ENCODE assay signal across 22 cellular contexts in the genomic region with DNA sequence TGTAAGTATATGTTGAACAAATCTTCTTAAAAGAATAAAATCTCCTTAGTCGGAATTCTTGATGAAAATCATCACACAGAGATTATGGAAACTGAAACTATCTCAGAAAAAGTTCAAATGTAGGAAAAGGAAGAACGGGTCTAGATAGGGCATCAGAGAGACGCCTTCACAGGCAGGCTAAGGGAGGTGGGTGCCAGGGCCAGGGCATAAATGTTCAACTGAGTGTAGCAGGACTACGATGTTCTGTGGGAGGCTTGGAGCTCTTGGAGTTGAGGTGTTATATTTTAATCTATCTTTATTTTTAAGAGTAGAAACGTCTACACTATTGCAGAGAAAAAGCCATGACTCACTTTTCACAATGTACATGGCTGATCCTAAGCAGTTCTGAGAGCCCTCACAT.
"Had no signal": no experiment of that assay in that cellular context is flagged by ENCODE, and none has a peak within 500 bp of the region (broad histone marks: within the 10 kb centered on the region; RNA-seq: fewer than 3 reads in every experiment).

No MANE protein-coding gene starts in this region.

- H3K27me3 ChIP-seq: colonic mucosa, esophagus squamous epithelium, gastrocnemius medialis, heart right ventricle, left lung had no signal

- H3K4me3 ChIP-seq: colonic mucosa, esophagus squamous epithelium, gastrocnemius medialis, heart right ventricle, left lung, lower lobe of right lung had no signal

- H3K4me1 Mint-ChIP-seq: mesothelial cell of epicardium had no signal

- ATAC-seq: effector memory CD8-positive, alpha-beta T cell; esophagus mucosa; gastrocnemius medialis; heart right ventricle; left cardiac atrium; left lung; left ventricle myocardium superior; lower lobe of right lung had no signal

- H3K4me3 Mint-ChIP-seq: dendritic cell treated with granulocyte-macrophage colony-stimulating factor and Interleukin-4, amounts not matched to agents 40 ng/mL and 50 ng/mL, for 4 days; effector memory CD8-positive, alpha-beta T cell; endodermal cell; mesothelial cell of epicardium had no signal

- H3K36me3 ChIP-seq: colonic mucosa, gastrocnemius medialis, lower lobe of right lung had no signal

- H3K27ac ChIP-seq: colonic mucosa, epithelial cell of prostate, esophagus squamous epithelium, gastrocnemius medialis, heart right ventricle, left lung, lower lobe of right lung had no signal

- DNase-seq: colonic mucosa; cortex of kidney; effector CD8-positive, alpha-beta T cell; effector memory CD8-positive, alpha-beta T cell; endodermal cell; esophagus squamous epithelium; foreskin fibroblast; foreskin melanocyte; gastrocnemius medialis; glutamatergic neuron; head of caudate nucleus; heart right ventricle; hippocampal formation; left cardiac atrium; left lung; left ventricle myocardium superior; lower lobe of right lung; mesenchymal stem cell had no signal

- H3K27me3 Mint-ChIP-seq: dendritic cell treated with granulocyte-macrophage colony-stimulating factor and Interleukin-4, amounts not matched to agents 40 ng/mL and 50 ng/mL, for 4 days; effector memory CD8-positive, alpha-beta T cell had no signal

- H3K27ac Mint-ChIP-seq: dendritic cell treated with granulocyte-macrophage colony-stimulating factor and Interleukin-4, amounts not matched to agents 40 ng/mL and 50 ng/mL, for 4 days; effector memory CD8-positive, alpha-beta T cell; endodermal cell; mesothelial cell of epicardium had no signal
